In the genomic region with DNA sequence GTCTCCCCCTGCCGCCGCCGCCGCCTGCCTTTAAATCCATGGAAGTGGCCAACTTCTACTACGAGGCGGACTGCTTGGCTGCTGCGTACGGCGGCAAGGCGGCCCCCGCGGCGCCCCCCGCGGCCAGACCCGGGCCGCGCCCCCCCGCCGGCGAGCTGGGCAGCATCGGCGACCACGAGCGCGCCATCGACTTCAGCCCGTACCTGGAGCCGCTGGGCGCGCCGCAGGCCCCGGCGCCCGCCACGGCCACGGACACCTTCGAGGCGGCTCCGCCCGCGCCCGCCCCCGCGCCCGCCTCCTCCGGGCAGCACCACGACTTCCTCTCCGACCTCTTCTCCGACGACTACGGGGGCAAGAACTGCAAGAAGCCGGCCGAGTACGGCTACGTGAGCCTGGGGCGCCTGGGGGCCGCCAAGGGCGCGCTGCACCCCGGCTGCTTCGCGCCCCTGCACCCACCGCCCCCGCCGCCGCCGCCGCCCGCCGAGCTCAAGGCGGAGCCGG, we compare ENCODE assay signal across 8 cellular contexts. TPM values are rescaled to one million over a fixed set of nuclear protein-coding genes. Genes with fewer than 3 reads are reported as not detected.
A peak's percentile ranks its signal among the peaks of the same experiment; 100 is the strongest.
DNase-seq lines count a peak whose midpoint lies in the region; ATAC-seq and TF ChIP-seq lines count a peak whose summit lies in the region.

No MANE protein-coding gene starts in this region.

- H3K9me3 Mint-ChIP-seq in activated CD8-positive, alpha-beta memory T cell treated with anti-CD3 and anti-CD28 coated beads, Interleukin-2, amount 10 ng/mL, durations not matched to agents 7 days and 5 days (ENCODE audit: low read depth) = no peaks in the 10 kb centered on the region
- H3K9me3 Mint-ChIP-seq in naive thymus-derived CD8-positive, alpha-beta T cell = no peaks in the 10 kb centered on the region

- WGBS in stomach, 5 donors = 0 to 2% (median 0%) methylated on average over 20 to 73 of the region's 73 CpGs; no CpG with 5 or more reads in 1 of the 5 donors

- ATAC-seq in activated CD8-positive, alpha-beta memory T cell treated with anti-CD3 and anti-CD28 coated beads, Interleukin-2, amount 10 ng/mL, durations not matched to agents 7 days and 5 days = peak; percentile 57
- peak; percentile 26 to 46 for ATAC-seq in naive thymus-derived CD8-positive, alpha-beta T cell

- CTCF ChIA-PET in activated CD8-positive, alpha-beta memory T cell treated with anti-CD3 and anti-CD28 coated beads, Interleukin-2, amount 10 ng/mL, durations not matched to agents 7 days and 5 days (lab: Charles Lee) = interaction anchor here (0.7 to 6.1 kb wide), 22 partner anchors 12 to 398 kb away, joined by 3 to 154 read pairs (median 4); a partner anchor contains a TSS

- peak; percentile 84 for DNase-seq in DMS53 (lab: John Stamatoyannopoulos, UW)
- no peak for DNase-seq in H7
- DNase-seq in NCI-H226 = peak; percentile 72
- peak; percentile 79 for DNase-seq in activated CD8-positive, alpha-beta memory T cell treated with anti-CD3 and anti-CD28 coated beads, Interleukin-2, amount 10 ng/mL, durations not matched to agents 7 days and 5 days
- DNase-seq in epithelial cell of esophagus (ENCODE audit: low read depth) = peak; percentile 67
- peak; percentile 32 to 80 (median 60) for DNase-seq in naive thymus-derived CD8-positive, alpha-beta T cell
- DNase-seq in stomach = peak; percentile 71
- no peak for DNase-seq in DMS114 treated with DMSO at 0.1 percent for 48 hours (lab: John Stamatoyannopoulos, UW; ENCODE audit: unreplicated experiment)

- peak overlapping the region; percentile 75 for H3K27ac Mint-ChIP-seq in activated CD8-positive, alpha-beta memory T cell treated with anti-CD3 and anti-CD28 coated beads, Interleukin-2, amount 10 ng/mL, durations not matched to agents 7 days and 5 days
- H3K27ac Mint-ChIP-seq in naive thymus-derived CD8-positive, alpha-beta T cell = peak overlapping the region in 3 of 10 donors; percentile 37 to 87 (median 78)

- H3K27me3 ChIP-seq in H7 (ENCODE audit: control insufficient read depth, insufficient read depth, low read length) (no peaks in the 10 kb centered on the region), stomach (no peaks in the 10 kb centered on the region)

- H3K9me3 ChIP-seq in stomach = no peaks in the 10 kb centered on the region

- H3K27ac ChIP-seq in stomach = peak overlapping the region; percentile 97 to 99 (median 99)

- H3K4me3 Mint-ChIP-seq in activated CD8-positive, alpha-beta memory T cell treated with anti-CD3 and anti-CD28 coated beads, Interleukin-2, amount 10 ng/mL, durations not matched to agents 7 days and 5 days = peak overlapping the region; percentile 83
- peak overlapping the region; percentile 47 to 82 (median 70) for H3K4me3 Mint-ChIP-seq in naive thymus-derived CD8-positive, alpha-beta T cell

- H3K36me3 Mint-ChIP-seq in activated CD8-positive, alpha-beta memory T cell treated with anti-CD3 and anti-CD28 coated beads, Interleukin-2, amount 10 ng/mL, durations not matched to agents 7 days and 5 days = peaks cover 14% of the 10 kb centered on the region
- peaks cover 0 to 2% (median 0%) of the 10 kb centered on the region in 3 donors for H3K36me3 Mint-ChIP-seq in naive thymus-derived CD8-positive, alpha-beta T cell

- H3K4me3 ChIP-seq in H7 (ENCODE audit: insufficient read depth, low read depth, low read length) = peak overlapping the region; percentile 96
- H3K4me3 ChIP-seq in epithelial cell of esophagus (ENCODE audit: low read length) = peak overlapping the region; percentile 86
- H3K4me3 ChIP-seq in stomach = peak overlapping the region; percentile 90 to 97 (median 92)

- peaks cover 1% of the 10 kb centered on the region for H3K27me3 Mint-ChIP-seq in activated CD8-positive, alpha-beta memory T cell treated with anti-CD3 and anti-CD28 coated beads, Interleukin-2, amount 10 ng/mL, durations not matched to agents 7 days and 5 days
- H3K27me3 Mint-ChIP-seq in naive thymus-derived CD8-positive, alpha-beta T cell = peaks cover 0 to 3% (median 1%) of the 10 kb centered on the region in 5 donors

- peaks cover 24 to 64% (median 47%) of the 10 kb centered on the region in 4 donors for H3K4me1 ChIP-seq in stomach

- no peak for TF ChIP-seq POLR2A in stomach (IDR thresholded peaks at IDR 0.05)

- no peak for TF ChIP-seq EP300 in stomach (IDR thresholded peaks at IDR 0.05)

- POLR2A ChIA-PET in naive thymus-derived CD8-positive, alpha-beta T cell (lab: Charles Lee) = interaction anchor here (0.5 to 2.6 kb wide), 19 partner anchors 9 to 600 kb away, joined by 3 to 19 read pairs (median 5); a partner anchor contains a TSS

- peaks cover 20% of the 10 kb centered on the region for H3K4me1 Mint-ChIP-seq in activated CD8-positive, alpha-beta memory T cell treated with anti-CD3 and anti-CD28 coated beads, Interleukin-2, amount 10 ng/mL, durations not matched to agents 7 days and 5 days
- peaks cover 19 to 42% (median 32%) of the 10 kb centered on the region in 4 donors for H3K4me1 Mint-ChIP-seq in naive thymus-derived CD8-positive, alpha-beta T cell

- TF ChIP-seq CTCF in epithelial cell of esophagus (IDR thresholded peaks at IDR 0.05; ENCODE audit: insufficient read depth, low read depth, low read length, missing control alignments) (no peak), stomach (IDR thresholded peaks at IDR 0.05) (no peak)

- intact Hi-C loops in stomach (cut with DNase I; ENCODE audit: low total_unique reads) = no loop called here

- no peaks in the 10 kb centered on the region; the same call in 1 of the 2 replicates for H3K36me3 ChIP-seq in H7 (replicated peaks; ENCODE audit: control insufficient read depth, insufficient read depth, low read length)
- peaks cover 9 to 27% (median 15%) of the 10 kb centered on the region in 4 donors for H3K36me3 ChIP-seq in stomach

RNA-seq across cellular contexts. Expression of a gene that starts 0.5 kb away (rescaled TPM):
- 23.5 and 23.6 TPM in 2 replicates for total RNA-seq in H7 (2014; rRNA removed; shearing (Covaris generic))
- 10 to 100 TPM; 32.6 to 34.6 TPM for total RNA-seq in activated CD8-positive, alpha-beta memory T cell treated with anti-CD3 and anti-CD28 coated beads, Interleukin-2, amount 10 ng/mL, durations not matched to agents 7 days and 5 days
- 10 to 100 TPM; 47.1 to 49.0 TPM for total RNA-seq in naive thymus-derived CD8-positive, alpha-beta T cell
- polyA plus RNA-seq in naive thymus-derived CD8-positive, alpha-beta T cell = 10 to 100 TPM; 13.1 to 17.9 (median 14.7) TPM
- 100 to 1,000 TPM in 2 of 5 donors, 10 to 100 TPM in 3; 21.1 to 200 (median 37.1) TPM for total RNA-seq in stomach
- 10 to 100 TPM; 24.5 to 41.5 (median 30.2) TPM for polyA plus RNA-seq in stomach

RNA-seq across cellular contexts. Expression of a gene that starts 37.6 kb away (rescaled TPM):
- 45.3 and 47.7 TPM in 2 replicates for total RNA-seq in H7 (2014; rRNA removed; shearing (Covaris generic))
- total RNA-seq in activated CD8-positive, alpha-beta memory T cell treated with anti-CD3 and anti-CD28 coated beads, Interleukin-2, amount 10 ng/mL, durations not matched to agents 7 days and 5 days = 10 to 100 TPM; 24.2 to 25.4 TPM
- total RNA-seq in naive thymus-derived CD8-positive, alpha-beta T cell = 10 to 100 TPM; 15.8 to 17.1 TPM
- 10 to 100 TPM; 13.0 to 30.2 (median 14.4) TPM for polyA plus RNA-seq in naive thymus-derived CD8-positive, alpha-beta T cell
- 10 to 100 TPM in 3 of 5 donors, 1 to 10 TPM in 2; 1.8 to 79.4 (median 19.4) TPM for total RNA-seq in stomach
- polyA plus RNA-seq in stomach = 10 to 100 TPM; 10.5 to 28.7 (median 15.5) TPM

Comparison
In these comparisons a context has a peak if more than half of its experiments do, and no peak if none do; other contexts are left out.
1. DNase-seq: peak in DMS53 (single experiment), NCI-H226 (single experiment), activated CD8-positive, alpha-beta memory T cell treated with anti-CD3 and anti-CD28 coated beads, Interleukin-2, amount 10 ng/mL, durations not matched to agents 7 days and 5 days (single experiment), epithelial cell of esophagus (single experiment), naive thymus-derived CD8-positive, alpha-beta T cell (10 of 10) and stomach (single experiment); none in H7 (single experiment) and DMS114 treated with DMSO at 0.1 percent for 48 hours (single experiment).
2. Peak in every context shown above with its lines, with median percentiles within 50 percentile points of each other: H3K4me3 ChIP-seq.